16 cellular contexts compared by ENCODE assay signal in the genomic region with DNA sequence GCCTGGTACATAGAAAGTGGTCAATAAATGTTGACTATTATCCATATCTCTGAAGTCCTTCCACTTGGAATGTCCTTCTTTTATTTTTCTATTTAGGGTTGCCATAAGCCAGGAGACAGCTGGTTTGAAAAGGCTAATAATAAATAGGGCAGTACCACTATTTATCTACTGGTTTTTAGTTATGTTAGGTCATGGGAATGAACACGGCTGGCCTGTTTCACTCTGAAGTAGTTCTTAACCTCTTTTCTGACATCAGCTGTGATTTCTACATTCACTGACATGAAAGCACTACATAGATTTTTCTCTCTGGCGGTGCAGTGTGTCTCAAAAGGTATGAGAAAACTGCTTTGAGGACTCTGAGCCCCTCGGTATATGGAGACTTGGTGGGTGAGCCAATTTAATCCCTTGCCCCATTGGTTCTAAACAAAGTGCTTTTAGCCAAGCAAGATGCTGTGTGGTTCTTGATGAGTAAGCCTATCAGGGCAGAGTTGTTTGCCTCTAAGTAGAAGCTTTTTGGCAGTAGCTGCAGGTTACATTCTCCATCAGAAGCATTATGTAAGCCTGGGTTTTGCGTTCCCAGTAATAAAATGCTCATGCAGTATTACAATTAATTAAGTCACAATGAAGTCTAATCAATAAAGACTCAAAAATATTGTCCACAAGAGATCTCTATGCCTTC. TPM values are rescaled to one million over a fixed set of nuclear protein-coding genes. Genes with fewer than 3 reads are reported as not detected.
DNase-seq lines count a peak whose midpoint lies in the region; ATAC-seq, FAIRE-seq and TF ChIP-seq lines count a peak whose summit lies in the region.
"Had no signal": no experiment of that assay in that cellular context is flagged by ENCODE, and none has a peak within 500 bp of the region (broad histone marks: within the 10 kb centered on the region; RNA-seq: fewer than 3 reads in every experiment).

No MANE protein-coding gene starts in this region.

- H3K4me3 ChIP-seq in dorsolateral prefrontal cortex (peak overlapping the region in 1 of 59 donors; percentile 19), stomach (no peak overlapping the region)
- H3K4me3 ChIP-seq: GM23338, SJSA1 had no signal

- H3K9me3 ChIP-seq in stomach: no peaks in the 10 kb centered on the region
- H3K9me3 ChIP-seq: SJSA1 had no signal

- POLR2A ChIA-PET in RWPE1 (lab: Yijun Ruan, JAX; ENCODE audit: low non-redundant PET): no interaction called here

- intact Hi-C loops in dorsolateral prefrontal cortex (cut with DNase I) (loop anchor here in 1 of 2 donors (10.0 kb wide), 1 partner anchor 339 kb away; no protein-coding TSS in a partner anchor), stomach (cut with DNase I; ENCODE audit: low total_unique reads) (no loop called here)

- H3K27ac ChIP-seq in dorsolateral prefrontal cortex (peak overlapping the region; percentile 4 to 88 (median 74)), layer of hippocampus (ENCODE audit: low read depth, low read length) (peak overlapping the region; percentile 64), stomach (peak overlapping the region; percentile 14 to 80 (median 54)), RWPE1 (no peak overlapping the region)
- H3K27ac ChIP-seq: brain microvascular endothelial cell, SJSA1 had no signal

- DNase-seq in HTR-8/SVneo (ENCODE audit: insufficient read length, low spot score) (no peak), dorsolateral prefrontal cortex (no peak), stomach (no peak), DMS 273 treated with DMSO at 0.1 percent for 48 hours (lab: John Stamatoyannopoulos, UW) (no peak), NCI-H1092 (lab: John Stamatoyannopoulos, UW) (no peak), RWPE1 (ENCODE audit: low spot score) (no peak)
- DNase-seq: activated B cell treated with CpG ODN at 0.5 μM for 24 hours; brain microvascular endothelial cell; NCI-H1436; stimulated activated CD4-positive, alpha-beta T cell treated with anti-CD3 and anti-CD28 coated beads, Interleukin-4, amount 100 ng/mL, for 1 hour had no signal

- WGBS in stomach, 5 donors: 54 to 69% (median 68%) methylated on average over 4 of the region's 4 CpGs

- peaks cover 12 to 61% (median 39%) of the 10 kb centered on the region in 4 donors for H3K4me1 ChIP-seq in stomach

- TF ChIP-seq POLR2A in stomach (IDR thresholded peaks at IDR 0.05): no peak

- TF ChIP-seq EP300 in stomach (IDR thresholded peaks at IDR 0.05): no peak

- no peak for ATAC-seq in GM21447 (IDR thresholded peaks at IDR 0.05; ENCODE audit: unreplicated experiment)
- ATAC-seq: GM23338 had no signal

- TF ChIP-seq CTCF in dorsolateral prefrontal cortex (IDR thresholded peaks at IDR 0.05 in 54 of 56, conservative IDR thresholded peaks at IDR 0.05 in 2 of 56; ENCODE audit: low read depth in 1 of 56, partially characterized antibody in 56 of 56): no peak
- TF ChIP-seq CTCF in stomach (IDR thresholded peaks at IDR 0.05): no peak
- no peak for TF ChIP-seq CTCF in RWPE1 (conservative IDR thresholded peaks at IDR 0.05; ENCODE audit: low read depth)

- H3K36me3 ChIP-seq in stomach: peaks cover 0 to 9% (median 1%) of the 10 kb centered on the region in 4 donors
- H3K36me3 ChIP-seq: brain microvascular endothelial cell, SJSA1 had no signal

- peak; percentile 49 for FAIRE-seq in HTR-8/SVneo (lab: Jason Lieb, UNC)

- H3K27me3 ChIP-seq in dorsolateral prefrontal cortex (no peaks in the 10 kb centered on the region), layer of hippocampus (ENCODE audit: control insufficient read depth, insufficient read depth, low read length) (no peaks in the 10 kb centered on the region), stomach (no peaks in the 10 kb centered on the region)
- H3K27me3 ChIP-seq: brain microvascular endothelial cell, SJSA1 had no signal

- CTCF ChIA-PET in RWPE1 (lab: Yijun Ruan, JAX): interaction anchor here (0.6 kb wide), 1 partner anchor 59 kb away, joined by 3 read pairs; no protein-coding TSS in a partner anchor

RNA-seq across cellular contexts. Expression of a gene that starts 48.7 kb away (rescaled TPM):
- total RNA-seq in dorsolateral prefrontal cortex (1 to 10 TPM in 16 of 120 experiments, under 1 TPM in 53, not detected in 51; 0.32 to 2.2 (median 0.72) TPM), stomach (10 to 100 TPM in 2 of 5 donors, under 1 TPM in 1, not detected in 2; 0.87 to 73.6 (median 22.9) TPM)
- 10 to 100 TPM in 2 of 3 donors, 1 to 10 TPM in 1; 8.7 to 51.0 (median 10.5) TPM for polyA plus RNA-seq in stomach
- total RNA-seq: epithelial cell of proximal tubule, GM23338, osteocyte, SJSA1 had no signal

RNA-seq across cellular contexts. Expression of a gene that starts 56.4 kb away (rescaled TPM):
- total RNA-seq in dorsolateral prefrontal cortex: not detected
- total RNA-seq in stomach: 10 to 100 TPM in 1 of 5 donors, not detected in 4; 18.9 TPM
- polyA plus RNA-seq in stomach: not detected
- total RNA-seq: activated B cell treated with CpG ODN at 0.5 μM for 24 hours, epithelial cell of proximal tubule, GM23338, osteocyte, SJSA1 had no signal
- polyA plus RNA-seq: GM23338 had no signal
